8 cellular contexts compared by ENCODE assay signal in genomic region chr6:119349041-119349340, GRCh38. TPM values are rescaled to one million over a fixed set of nuclear protein-coding genes. Genes with fewer than 3 reads are reported as not detected.
DNase-seq lines count a peak whose midpoint lies in the region; ATAC-seq and TF ChIP-seq lines count a peak whose summit lies in the region.

No MANE protein-coding gene starts in this region.

- TF ChIP-seq CTCF in 22Rv1 (IDR thresholded peaks at IDR 0.05): no peak

- peak overlapping the region; percentile 70 for H3K23ac ChIP-seq in mesendoderm (ENCODE audit: low read length)

- H3K9me3 ChIP-seq in aorta (ENCODE audit: control insufficient read depth, low read length): no peaks in the 10 kb centered on the region

- DNase-seq in HT1080 (ENCODE audit: low read depth): peak; percentile 10
- no peak for DNase-seq in central memory CD8-positive, alpha-beta T cell (ENCODE audit: low spot score in 2 of 2)
- no peak for DNase-seq in mesendoderm
- no peak for DNase-seq in aorta
- no peak for DNase-seq in DMS153 (lab: John Stamatoyannopoulos, UW)

- no peak overlapping the region for H2BK120ac ChIP-seq in mesendoderm (ENCODE audit: low read depth, low read length)

- peaks cover 24% of the 10 kb centered on the region for H3K79me2 ChIP-seq in mesendoderm (ENCODE audit: control insufficient read depth, insufficient read depth, low read length)

- H2AK5ac ChIP-seq in mesendoderm (ENCODE audit: low read length): no peak overlapping the region

- H3K27me3 Mint-ChIP-seq in central memory CD8-positive, alpha-beta T cell: no peaks in the 10 kb centered on the region

- H4K5ac ChIP-seq in mesendoderm (ENCODE audit: low read length): no peak overlapping the region

- H4K8ac ChIP-seq in mesendoderm (ENCODE audit: low read depth, low read length): no peak overlapping the region

- peaks cover 16% of the 10 kb centered on the region for H3K79me1 ChIP-seq in mesendoderm (ENCODE audit: low read length)

- H3K56ac ChIP-seq in mesendoderm (ENCODE audit: low read length): peak overlapping the region; percentile 97

- H3K9me3 Mint-ChIP-seq in central memory CD8-positive, alpha-beta T cell: no peaks in the 10 kb centered on the region

- H3K27ac ChIP-seq in 22Rv1 (peak overlapping the region; percentile 62), mesendoderm (ENCODE audit: low read depth, low read length) (no peak overlapping the region), aorta (ENCODE audit: low read depth in 1 of 2, low read length in 2 of 2) (no peak overlapping the region)

- H3K36me3 Mint-ChIP-seq in central memory CD8-positive, alpha-beta T cell (ENCODE audit: insufficient read depth): peaks cover 13% of the 10 kb centered on the region

- H3K4me1 ChIP-seq in mesendoderm (ENCODE audit: control insufficient read depth, low read depth, low read length): peaks cover 3% of the 10 kb centered on the region
- peaks cover 0 to 3% of the 10 kb centered on the region in 2 donors for H3K4me1 ChIP-seq in aorta (ENCODE audit: control insufficient read depth in 1 of 2, insufficient read depth in 2 of 2, low read length in 2 of 2)

- H3K4me3 ChIP-seq in mesendoderm (ENCODE audit: low read length) (peak overlapping the region; percentile 84), aorta (ENCODE audit: low read length in 2 of 2) (peak overlapping the region; percentile 79 to 90)

- H2BK15ac ChIP-seq in mesendoderm (replicated peaks; ENCODE audit: low read depth): no peak overlapping the region

- no peak overlapping the region for H2BK5ac ChIP-seq in mesendoderm (ENCODE audit: low read length)

- H3K4me2 ChIP-seq in mesendoderm (ENCODE audit: low read length): peak overlapping the region; percentile 72

- peak overlapping the region; percentile 87 for H3K27ac Mint-ChIP-seq in central memory CD8-positive, alpha-beta T cell (ENCODE audit: low read depth)

- H3K4ac ChIP-seq in mesendoderm (ENCODE audit: low read depth, low read length): no peak overlapping the region

- peaks cover 52% of the 10 kb centered on the region for H3K4me1 Mint-ChIP-seq in central memory CD8-positive, alpha-beta T cell

- H3K27me3 ChIP-seq in mesendoderm (ENCODE audit: insufficient read depth, low read length, poor library complexity) (no peaks in the 10 kb centered on the region), aorta (ENCODE audit: control insufficient read depth in 1 of 2, insufficient read depth in 2 of 2, low read length in 1 of 2) (no peaks in the 10 kb centered on the region)

- WGBS in mesendoderm (ENCODE audit: extremely low coverage, insufficient coverage, low lambda C conversion rate): no CpG with 5 or more reads among the region's 34 CpGs
- WGBS in aorta, 2 donors: 0 to 1% methylated on average over 31 to 34 of the region's 34 CpGs

- H3K36me3 ChIP-seq in mesendoderm (ENCODE audit: control insufficient read depth, insufficient read depth, low read length): no peaks in the 10 kb centered on the region
- H3K36me3 ChIP-seq in aorta (ENCODE audit: control insufficient read depth in 1 of 2, insufficient read depth in 2 of 2, low read length in 1 of 2): no peaks in the 10 kb centered on the region

- H3K4me3 Mint-ChIP-seq in central memory CD8-positive, alpha-beta T cell: peak overlapping the region; percentile 85

- peak overlapping the region; percentile 94 for H3K9ac ChIP-seq in mesendoderm (ENCODE audit: low read length)

- intact Hi-C loops in aorta (cut with DNase I): loop anchor here (5.0 kb wide), 2 partner anchors 202 to 222 kb away; no protein-coding TSS in a partner anchor

- ATAC-seq in GM18867 (IDR thresholded peaks at IDR 0.05; ENCODE audit: unreplicated experiment): peak; percentile 2
- no peak for ATAC-seq in central memory CD8-positive, alpha-beta T cell (replicated peaks; ENCODE audit: extremely low read depth, poor library complexity, severe bottlenecking)
- peak; percentile 45 for ATAC-seq in aorta (ENCODE audit: low FRiP score)
- no peak for ATAC-seq in GM18870 (IDR thresholded peaks at IDR 0.05; ENCODE audit: unreplicated experiment)

- peak overlapping the region; percentile 65 for H3K18ac ChIP-seq in mesendoderm (ENCODE audit: low read length)

RNA-seq across cellular contexts. Expression of gene MAN1A1, which starts 0.6 kb away (rescaled TPM):
- 17.5 and 20.3 TPM in 2 replicates for total RNA-seq in HT1080 (2014; rRNA removed; shearing (Covaris generic))
- polyA plus RNA-seq in HT1080 (2015; cell fraction: cytosol; rRNA removed): 15.7 and 21.6 TPM in 2 replicates
- polyA plus RNA-seq in HT1080 (2015; cell fraction: nucleus; rRNA removed): 28.2 and 28.5 TPM in 2 replicates
- polyA plus RNA-seq in mesendoderm (2013, experiment 1 of 2): 4.5 TPM
- polyA plus RNA-seq in mesendoderm (2013, experiment 2 of 2): 4.1 TPM
- total RNA-seq in aorta: 10 to 100 TPM; 57.8 to 76.0 TPM
- 10 to 100 TPM; 22.2 to 22.6 TPM for polyA plus RNA-seq in aorta

Comparison
In these comparisons a context has a peak if more than half of its experiments do, and no peak if none do; other contexts are left out.
1. ATAC-seq: peak in GM18867 (single experiment) and aorta (single experiment); none in central memory CD8-positive, alpha-beta T cell (single experiment) and GM18870 (single experiment).